ENCODE assay signal across 8 cellular contexts in the genomic region with DNA sequence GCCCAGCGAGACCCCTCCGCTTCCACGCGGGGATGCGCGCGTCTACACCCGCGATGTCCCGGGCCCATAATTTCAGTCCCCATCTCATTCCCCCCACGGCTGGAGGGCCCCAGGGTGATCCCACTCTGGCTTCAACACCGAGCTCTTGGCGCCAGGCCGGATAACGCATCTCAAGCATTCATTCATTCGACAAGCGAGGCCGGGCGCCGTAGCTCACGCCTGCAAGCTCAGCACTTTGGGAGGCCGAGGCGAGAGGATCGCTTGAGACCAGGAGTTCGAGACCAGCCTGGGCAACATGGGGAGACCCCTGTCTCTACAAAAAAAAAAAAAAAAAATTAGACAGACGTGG. TPM values are rescaled to one million over a fixed set of nuclear protein-coding genes. Genes with fewer than 3 reads are reported as not detected.
DNase-seq lines count a peak whose midpoint lies in the region; ATAC-seq lines count a peak whose summit lies in the region.

No MANE protein-coding gene starts in this region.

- no peaks in the 10 kb centered on the region for H3K27me3 Mint-ChIP-seq in naive B cell

- ATAC-seq in naive B cell (ENCODE audit: low read depth in 2 of 2) = no peak
- ATAC-seq in HG03280 (IDR thresholded peaks at IDR 0.05; ENCODE audit: unreplicated experiment) = no peak

- H3K9me3 Mint-ChIP-seq in naive B cell = no peaks in the 10 kb centered on the region

- H3K4me1 Mint-ChIP-seq in naive B cell = peaks cover 30 to 46% (median 31%) of the 10 kb centered on the region in 3 donors

- H3K27ac ChIP-seq in BLaER1 = peak overlapping the region; percentile 86
- H3K27ac ChIP-seq in HUES6 (ENCODE audit: low read depth, low read length) = peak overlapping the region; percentile 47; the same call in 1 of the 2 replicates
- peak overlapping the region; percentile 65 for H3K27ac ChIP-seq in cingulate gyrus (ENCODE audit: low read depth, low read length)

- peak overlapping the region in 7 of 8 donors; percentile 35 to 74 (median 57) for H3K4me3 Mint-ChIP-seq in naive B cell

- H3K36me3 ChIP-seq in BLaER1 (peaks cover 24% of the 10 kb centered on the region), HUES6 (ENCODE audit: control insufficient read depth, insufficient read depth, low read length) (peaks cover 4% of the 10 kb centered on the region; the same call in 1 of the 2 replicates)

- peak overlapping the region in 3 of 6 donors; percentile 49 to 82 (median 57) for H3K27ac Mint-ChIP-seq in naive B cell

- H3K4me3 ChIP-seq in BLaER1 = peak overlapping the region; percentile 61
- peak overlapping the region; percentile 67 for H3K4me3 ChIP-seq in HUES6 (ENCODE audit: low read depth, low read length)

- H3K27me3 ChIP-seq in BLaER1 (no peaks in the 10 kb centered on the region), HUES6 (ENCODE audit: control insufficient read depth, insufficient read depth, low read length) (peaks cover 27% of the 10 kb centered on the region)

- H3K36me3 Mint-ChIP-seq in naive B cell = peaks cover 6 to 21% of the 10 kb centered on the region in 2 donors

- peaks cover 61% of the 10 kb centered on the region for H3K4me1 ChIP-seq in BLaER1
- H3K4me1 ChIP-seq in HUES6 (ENCODE audit: control insufficient read depth, insufficient read depth, low read length) = peaks cover 4% of the 10 kb centered on the region; the same call in 1 of the 2 replicates

- no peaks in the 10 kb centered on the region for H3K9me3 ChIP-seq in BLaER1
- H3K9me3 ChIP-seq in HUES6 (ENCODE audit: control insufficient read depth, insufficient read depth, low read depth, low read length) = no peaks in the 10 kb centered on the region

- H3K4me2 ChIP-seq in BLaER1 = peak overlapping the region; percentile 87

- peak overlapping the region; percentile 79 for H3K9ac ChIP-seq in BLaER1
- peak overlapping the region; percentile 76 for H3K9ac ChIP-seq in HUES6 (ENCODE audit: low read length)

- DNase-seq in naive B cell (no peak), inferior parietal cortex (ENCODE audit: extremely low spot score) (no peak), GM19240 (ENCODE audit: insufficient read length, low spot score) (no peak), NCI-H1105 treated with DMSO at 0.1 percent for 48 hours (lab: John Stamatoyannopoulos, UW) (no peak)

- no peaks in the 10 kb centered on the region for H4K20me1 ChIP-seq in BLaER1

RNA-seq across cellular contexts. Expression of a gene that starts 5.9 kb away (rescaled TPM):
- 1 to 10 TPM in 1 of 6 donors, under 1 TPM in 3, not detected in 2; 0.39 to 1.1 (median 0.65) TPM for polyA plus RNA-seq in naive B cell (ENCODE audit: low read depth in 6 of 6)

RNA-seq across cellular contexts. Expression of a gene that starts 9.6 kb away (rescaled TPM):
- 10 to 100 TPM in 5 of 6 donors, 1 to 10 TPM in 1; 7.8 to 30.7 (median 15.1) TPM for polyA plus RNA-seq in naive B cell (ENCODE audit: low read depth in 6 of 6)

RNA-seq across cellular contexts. Expression of a gene that starts 10.5 kb away (rescaled TPM):
- 10 to 100 TPM; 14.7 to 37.0 (median 23.8) TPM for polyA plus RNA-seq in naive B cell (ENCODE audit: low read depth in 6 of 6)

RNA-seq across cellular contexts. Expression of a gene that starts 14.9 kb away (rescaled TPM):
- 1 to 10 TPM in 3 of 6 donors, under 1 TPM in 3; 0.69 to 1.2 (median 0.92) TPM for polyA plus RNA-seq in naive B cell (ENCODE audit: low read depth in 6 of 6)

RNA-seq across cellular contexts. Expression of a gene that starts 23.1 kb away (rescaled TPM):
- 100 to 1,000 TPM; 141 to 177 (median 159) TPM for polyA plus RNA-seq in naive B cell (ENCODE audit: low read depth in 6 of 6)
